In the genomic region with DNA sequence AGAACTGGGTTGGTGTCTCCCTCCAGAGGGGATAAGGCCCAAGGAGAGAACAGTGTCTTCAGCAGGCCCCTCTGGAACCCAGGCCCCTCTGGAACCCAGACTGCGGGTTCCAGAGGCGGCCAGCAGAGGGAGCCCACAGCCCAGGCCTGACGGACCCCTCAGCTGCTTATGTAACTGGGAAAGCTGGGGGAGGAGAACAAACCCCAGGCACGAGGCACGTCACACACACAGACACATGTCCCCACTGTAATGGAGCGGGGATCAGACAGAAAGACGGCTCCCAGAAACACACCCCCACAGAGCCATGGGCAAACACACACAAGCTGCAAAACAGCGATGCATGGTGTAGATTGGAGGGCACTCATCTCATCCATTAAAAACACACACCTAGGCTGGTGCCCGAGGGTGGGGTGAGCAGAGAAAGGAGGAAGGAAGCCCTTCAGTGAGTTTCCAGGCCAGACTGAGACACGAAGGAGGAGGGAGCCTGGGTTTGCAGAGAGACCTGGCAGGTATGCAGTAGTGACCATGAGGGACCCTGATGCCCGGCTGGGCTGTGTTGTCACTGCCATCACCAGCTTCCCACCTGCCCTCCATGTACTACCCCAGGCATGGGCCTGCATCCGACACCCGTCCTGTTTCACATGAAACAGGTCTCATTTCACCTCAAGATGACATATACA, we compare ENCODE assay signal across 1 cellular context.
TF ChIP-seq lines count a peak whose summit lies in the region.

No MANE protein-coding gene starts in this region.

TF ChIP-seq in endothelial cell of umbilical vein, 7 proteins besides CTCF, POLR2A, EP300 and RAD21:
- TF ChIP-seq FOS (IDR thresholded peaks at IDR 0.05; ENCODE audit: borderline replicate concordance, insufficient read depth, low read length), result no peak
- TF ChIP-seq, protein P1, sequence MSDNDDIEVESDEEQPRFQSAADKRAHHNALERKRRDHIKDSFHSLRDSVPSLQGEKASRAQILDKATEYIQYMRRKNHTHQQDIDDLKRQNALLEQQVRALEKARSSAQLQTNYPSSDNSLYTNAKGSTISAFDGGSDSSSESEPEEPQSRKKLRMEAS (IDR thresholded peaks at IDR 0.05; ENCODE audit: insufficient read depth, insufficient read length), result peak; percentile 39
